ENCODE assay signal across 17 cellular contexts in the genomic region with DNA sequence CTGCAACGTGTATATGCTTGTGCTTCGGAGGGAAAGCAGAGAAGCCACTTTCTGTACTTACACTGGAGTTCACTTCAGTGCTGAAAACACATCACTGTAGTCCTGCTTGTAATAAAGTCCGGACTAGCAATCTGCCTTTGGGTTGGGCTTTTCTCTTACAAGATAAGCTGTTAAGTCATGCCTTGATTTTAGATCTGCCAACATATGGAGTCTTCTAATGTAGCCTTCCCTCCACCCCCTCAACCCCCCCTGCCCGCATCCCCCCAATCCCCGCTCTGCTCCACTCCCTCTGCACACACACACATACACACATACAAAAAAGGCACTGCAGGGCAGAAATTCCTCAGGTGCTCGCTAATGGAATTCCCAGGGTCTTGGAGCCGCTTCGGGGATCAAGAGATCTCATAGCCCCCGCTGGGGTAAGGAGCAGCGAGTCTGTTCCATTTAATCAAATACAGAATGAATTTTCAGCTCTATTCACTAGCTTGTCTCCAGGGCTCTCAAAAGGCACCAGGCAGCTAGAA. TPM values are rescaled to one million over a fixed set of nuclear protein-coding genes. Genes with fewer than 3 reads are reported as not detected.
DNase-seq lines count a peak whose midpoint lies in the region; ATAC-seq, FAIRE-seq and TF ChIP-seq lines count a peak whose summit lies in the region.
"Had no signal": no experiment of that assay in that cellular context is flagged by ENCODE, and none has a peak within 500 bp of the region (broad histone marks: within the 10 kb centered on the region; RNA-seq: fewer than 3 reads in every experiment).

No MANE protein-coding gene starts in this region.

- H3K36me3 ChIP-seq in SK-N-SH (replicated peaks in 1 of 2; ENCODE audit: control insufficient read depth in 1 of 2, insufficient read depth in 2 of 2, low read length in 1 of 2) (no peaks in the 10 kb centered on the region), H1 (ENCODE audit: control insufficient read depth in 2 of 4, insufficient read depth in 4 of 4, low read length in 3 of 4) (peaks cover 0 to 3% (median 0%) of the 10 kb centered on the region in 4 experiments; a peak in 1 of 8 replicates), transverse colon (no peaks in the 10 kb centered on the region), esophagus squamous epithelium (no peaks in the 10 kb centered on the region)
- H3K36me3 ChIP-seq: upper lobe of left lung had no signal

- no peak overlapping the region for H2AK5ac ChIP-seq in H1 (ENCODE audit: low read depth, low read length)

- H4K91ac ChIP-seq in H1 (replicated peaks; ENCODE audit: insufficient read length, low read length): no peak overlapping the region

- no peaks in the 10 kb centered on the region for H3K9me3 Mint-ChIP-seq in nephron
- H3K9me3 Mint-ChIP-seq in T-helper 2 cell treated with Interferon-gamma antibody and Interleukin-4, amounts not matched to agents 5 μg/mL and 100 μg/mL, for 36 hours: no peaks in the 10 kb centered on the region
- H3K9me3 Mint-ChIP-seq: dendritic cell treated with granulocyte-macrophage colony-stimulating factor and Interleukin-4, amounts not matched to agents 40 ng/mL and 50 ng/mL, for 4 days; natural killer cell treated with Interleukin-12 subunit alpha and Interleukin-12 subunit beta and Interleukin-15 and Interleukin-18, amount 100 ng/mL, for 72 hours had no signal

- peak overlapping the region; percentile 86 to 97 (median 90) for H3K4me3 Mint-ChIP-seq in nephron
- no peak overlapping the region for H3K4me3 Mint-ChIP-seq in T-helper 2 cell treated with Interferon-gamma antibody and Interleukin-4, amounts not matched to agents 5 μg/mL and 100 μg/mL, for 36 hours
- H3K4me3 Mint-ChIP-seq: dendritic cell treated with granulocyte-macrophage colony-stimulating factor and Interleukin-4, amounts not matched to agents 40 ng/mL and 50 ng/mL, for 4 days; natural killer cell treated with Interleukin-12 subunit alpha and Interleukin-12 subunit beta and Interleukin-15 and Interleukin-18, amount 100 ng/mL, for 72 hours had no signal

- no peaks in the 10 kb centered on the region; the same call in 1 of the 2 replicates for H3K79me1 ChIP-seq in H1 (ENCODE audit: low read depth, low read length)

- no peak overlapping the region for H2BK15ac ChIP-seq in H1 (ENCODE audit: low read length)

- no peaks in the 10 kb centered on the region for H3K27me3 ChIP-seq in SK-N-SH (ENCODE audit: insufficient read depth)
- no peaks in the 10 kb centered on the region; a peak in 1 of 7 replicates for H3K27me3 ChIP-seq in H1 (replicated peaks in 1 of 4; ENCODE audit: control insufficient read depth in 3 of 4, extremely low read depth in 1 of 4, insufficient read depth in 3 of 4, low read length in 3 of 4)
- H3K27me3 ChIP-seq in transverse colon: peaks cover 18% of the 10 kb centered on the region
- H3K27me3 ChIP-seq in esophagus squamous epithelium: no peaks in the 10 kb centered on the region

- H3K9ac ChIP-seq in SK-N-SH (no peak overlapping the region), H1 (replicated peaks in 1 of 4; ENCODE audit: extremely low read depth in 1 of 4, low read depth in 3 of 4, low read length in 3 of 4) (no peak overlapping the region)

- H2BK20ac ChIP-seq in H1 (ENCODE audit: low read length): no peak overlapping the region

- no peaks in the 10 kb centered on the region for H4K20me1 ChIP-seq in SK-N-SH (ENCODE audit: insufficient read depth)
- H4K20me1 ChIP-seq in H1 (replicated peaks in 1 of 2; ENCODE audit: control insufficient read depth in 1 of 2, insufficient read depth in 2 of 2, low read length in 2 of 2): peaks cover 0 to 2% of the 10 kb centered on the region in 2 experiments

- no peak for TF ChIP-seq CTCF in SK-N-SH (IDR thresholded peaks at IDR 0.05)
- TF ChIP-seq CTCF in H1 (IDR thresholded peaks at IDR 0.05; ENCODE audit: control extremely low read depth in 1 of 3, insufficient read depth in 1 of 3, low read depth in 1 of 3, low read length in 3 of 3): no peak
- TF ChIP-seq CTCF in nephron (IDR thresholded peaks at IDR 0.05; ENCODE audit: unreplicated experiment in 3 of 3): no peak
- no peak for TF ChIP-seq CTCF in transverse colon (IDR thresholded peaks at IDR 0.05)
- no peak for TF ChIP-seq CTCF in GM13976 (IDR thresholded peaks at IDR 0.05; ENCODE audit: borderline replicate concordance, control extremely low read depth, extremely low read depth, insufficient read depth, missing control alignments)
- TF ChIP-seq CTCF in esophagus squamous epithelium (IDR thresholded peaks at IDR 0.05): no peak

- no peak overlapping the region for H2BK12ac ChIP-seq in H1 (ENCODE audit: low read depth, low read length)

- POLR2A ChIA-PET in SK-N-SH (lab: Yijun Ruan, JAX): interaction anchor here (1.0 kb wide), 1 partner anchor 55 kb away, joined by 7 read pairs; no protein-coding TSS in a partner anchor
- POLR2A ChIA-PET in H1 (lab: Charles Lee; ENCODE audit: partially characterized antibody): no interaction called here

- H3F3A ChIP-seq in SK-N-SH (replicated peaks; ENCODE audit: insufficient read depth): no peaks in the 10 kb centered on the region

- 48% methylated on average over 10 of the region's 10 CpGs for WGBS in SK-N-SH (ENCODE audit: low lambda C conversion rate)
- WGBS in H1 (ENCODE audit: extremely low coverage in 1 of 2, insufficient coverage in 1 of 2, insufficient read length in 1 of 2, insufficient replicate concordance in 2 of 2, low coverage in 1 of 2, low lambda C conversion rate in 2 of 2, missing lambda C conversion rate in 1 of 2), 2 experiments: 46% methylated on average over 10 of the region's 10 CpGs; no CpG with 5 or more reads in 1 of the 2 experiments
- 54 to 71% methylated on average over 1 to 10 of the region's 10 CpGs for WGBS in transverse colon (ENCODE audit: low coverage in 1 of 2), 2 donors
- 36 to 49% methylated on average over 9 to 10 of the region's 10 CpGs for WGBS in esophagus squamous epithelium, 2 donors

- H3K79me2 ChIP-seq in SK-N-SH (ENCODE audit: insufficient read depth) (no peaks in the 10 kb centered on the region), H1 (ENCODE audit: control insufficient read depth in 1 of 2, insufficient read depth in 2 of 2, low read length in 2 of 2) (peaks cover 0 to 20% of the 10 kb centered on the region in 2 experiments; a peak in 2 of 4 replicates)

- TF ChIP-seq EP300 in SK-N-SH (IDR thresholded peaks at IDR 0.05; ENCODE audit: borderline replicate concordance in 1 of 2, low read depth in 1 of 2, low read length in 1 of 2) (no peak), H1 (IDR thresholded peaks at IDR 0.05; ENCODE audit: borderline replicate concordance in 1 of 2, low read depth in 2 of 2, low read length in 2 of 2) (no peak), transverse colon (IDR thresholded peaks at IDR 0.05; ENCODE audit: low read depth) (no peak)

- DNase-seq in SK-N-SH (peak; percentile 51), H1 (ENCODE audit: low read depth in 1 of 2, low spot score in 2 of 2) (no peak), transverse colon (no peak), GM13976 (ENCODE audit: low spot score) (no peak), esophagus squamous epithelium (lab: John Stamatoyannopoulos, UW) (no peak)
- DNase-seq in T-helper 2 cell treated with Interferon-gamma antibody and Interleukin-4, amounts not matched to agents 5 μg/mL and 100 μg/mL, for 36 hours (ENCODE audit: low spot score): no peak
- DNase-seq: 8988T, hippocampal formation, left colon, NCI-H226, upper lobe of left lung had no signal

- no peak overlapping the region for H4K8ac ChIP-seq in H1 (ENCODE audit: extremely low read depth, insufficient read depth, low read length)

- H3K18ac ChIP-seq in H1 (ENCODE audit: extremely low read depth, low read length): no peak overlapping the region

- TF ChIP-seq RAD21 in SK-N-SH (IDR thresholded peaks at IDR 0.05; ENCODE audit: low read length): no peak
- TF ChIP-seq RAD21 in H1 (IDR thresholded peaks at IDR 0.05 in 1 of 2, conservative IDR thresholded peaks at IDR 0.05 in 1 of 2; ENCODE audit: low read depth in 2 of 2, low read length in 2 of 2): no peak

- H3K23me2 ChIP-seq in H1 (ENCODE audit: low read depth, low read length): peaks cover 8% of the 10 kb centered on the region

- H3K27ac Mint-ChIP-seq in nephron: peak overlapping the region; percentile 87 to 96 (median 96)
- no peak overlapping the region for H3K27ac Mint-ChIP-seq in T-helper 2 cell treated with Interferon-gamma antibody and Interleukin-4, amounts not matched to agents 5 μg/mL and 100 μg/mL, for 36 hours
- H3K27ac Mint-ChIP-seq: dendritic cell treated with granulocyte-macrophage colony-stimulating factor and Interleukin-4, amounts not matched to agents 40 ng/mL and 50 ng/mL, for 4 days; natural killer cell treated with Interleukin-12 subunit alpha and Interleukin-12 subunit beta and Interleukin-15 and Interleukin-18, amount 100 ng/mL, for 72 hours had no signal

- peaks cover 17% of the 10 kb centered on the region for H3K36me3 Mint-ChIP-seq in nephron (ENCODE audit: low read depth)
- H3K36me3 Mint-ChIP-seq in T-helper 2 cell treated with Interferon-gamma antibody and Interleukin-4, amounts not matched to agents 5 μg/mL and 100 μg/mL, for 36 hours (ENCODE audit: low read depth): no peaks in the 10 kb centered on the region
- H3K36me3 Mint-ChIP-seq: natural killer cell treated with Interleukin-12 subunit alpha and Interleukin-12 subunit beta and Interleukin-15 and Interleukin-18, amount 100 ng/mL, for 72 hours had no signal

- TF ChIP-seq POLR2A in H1 (IDR thresholded peaks at IDR 0.05; ENCODE audit: control extremely low read depth in 1 of 2, low read depth in 2 of 2, low read length in 2 of 2) (no peak), transverse colon (IDR thresholded peaks at IDR 0.05) (no peak), esophagus squamous epithelium (IDR thresholded peaks at IDR 0.05) (no peak)

- H3K4me3 ChIP-seq in SK-N-SH (ENCODE audit: low read depth in 2 of 2, low read length in 1 of 2) (peak overlapping the region in 1 of 2 experiments; percentile 21; a peak in 1 of 4 replicates), H1 (ENCODE audit: extremely low read depth in 1 of 4, insufficient read depth in 2 of 4, low read depth in 3 of 4, low read length in 4 of 4) (peak overlapping the region in 2 of 4 experiments; percentile 5 to 41; a peak in 1 of 8 replicates), transverse colon (no peak overlapping the region), esophagus squamous epithelium (no peak overlapping the region)
- H3K4me3 ChIP-seq: upper lobe of left lung had no signal

- no peak overlapping the region for H4K5ac ChIP-seq in H1 (ENCODE audit: insufficient read length, low read depth, low read length)

- no peak for ATAC-seq in SK-N-SH treated with all-trans-retinoic acid at 6 μM for 48 hours
- ATAC-seq: left colon; natural killer cell treated with Interleukin-12 subunit alpha and Interleukin-12 subunit beta and Interleukin-15 and Interleukin-18, amount 100 ng/mL, for 72 hours had no signal

- no peak overlapping the region for H3K56ac ChIP-seq in H1 (replicated peaks; ENCODE audit: insufficient read length, low read depth, low read length)

- no peaks in the 10 kb centered on the region for H3K9me2 ChIP-seq in SK-N-SH

- no peak overlapping the region for H3K23ac ChIP-seq in H1 (ENCODE audit: insufficient read length)

- H2AFZ ChIP-seq in SK-N-SH (ENCODE audit: low read depth) (no peak overlapping the region), H1 (ENCODE audit: low read length) (no peak overlapping the region)

- H3K4me2 ChIP-seq in SK-N-SH (no peak overlapping the region), H1 (ENCODE audit: insufficient read depth in 1 of 2, low read depth in 2 of 2, low read length in 2 of 2) (peak overlapping the region; percentile 48 to 55)

- H2BK5ac ChIP-seq in H1 (ENCODE audit: low read depth, low read length): no peak overlapping the region

- CTCF ChIA-PET in SK-N-SH (lab: Yijun Ruan, JAX): interaction anchor here (0.7 to 8.4 kb wide), 6 partner anchors 56 to 136 kb away, joined by 3 to 95 read pairs (median 24); no protein-coding TSS in a partner anchor
- CTCF ChIA-PET in H1 (lab: Charles Lee; ENCODE audit: partially characterized antibody): interaction anchor here (1.0 to 4.1 kb wide), 2 partner anchors 116 to 131 kb away, joined by 4 to 32 read pairs; a partner anchor contains a TSS

- FAIRE-seq in H1 (lab: Jason Lieb, UNC): no peak
- FAIRE-seq: GM12892 had no signal

- intact Hi-C loops in transverse colon (cut with DNase I; ENCODE audit: low total_unique reads) (no loop called here), esophagus squamous epithelium (cut with DNase I) (loop anchor here (10.0 kb wide), 1 partner anchor 114 kb away; a partner anchor contains a TSS)

- no peak overlapping the region for H3K14ac ChIP-seq in H1 (ENCODE audit: insufficient read length)

- H3K9me3 ChIP-seq in SK-N-SH (no peaks in the 10 kb centered on the region), H1 (ENCODE audit: insufficient read depth in 2 of 2, low read depth in 1 of 2, low read length in 1 of 2) (no peaks in the 10 kb centered on the region), transverse colon (no peaks in the 10 kb centered on the region), esophagus squamous epithelium (no peaks in the 10 kb centered on the region)
- H3K9me3 ChIP-seq: upper lobe of left lung had no signal

- peaks cover 70% of the 10 kb centered on the region for H3K4me1 Mint-ChIP-seq in nephron
- peaks cover 6% of the 10 kb centered on the region for H3K4me1 Mint-ChIP-seq in T-helper 2 cell treated with Interferon-gamma antibody and Interleukin-4, amounts not matched to agents 5 μg/mL and 100 μg/mL, for 36 hours (ENCODE audit: low read depth)

- peaks cover 8 to 31% of the 10 kb centered on the region in 2 experiments; a peak in 3 of 4 replicates for H3K4me1 ChIP-seq in SK-N-SH (ENCODE audit: control insufficient read depth in 1 of 2, insufficient read depth in 2 of 2, low read depth in 1 of 2, low read length in 1 of 2)
- peaks cover 0 to 9% (median 1%) of the 10 kb centered on the region in 4 experiments; a peak in 4 of 7 replicates for H3K4me1 ChIP-seq in H1 (replicated peaks in 1 of 4; ENCODE audit: control insufficient read depth in 3 of 4, insufficient read depth in 4 of 4, low read length in 3 of 4)
- H3K4me1 ChIP-seq in transverse colon: peaks cover 4 to 15% (median 8%) of the 10 kb centered on the region in 4 donors
- peaks cover 4 to 31% (median 9%) of the 10 kb centered on the region in 3 donors for H3K4me1 ChIP-seq in esophagus squamous epithelium

- no peak overlapping the region for H3K4ac ChIP-seq in H1 (replicated peaks; ENCODE audit: insufficient read length, low read depth, low read length)

- in situ Hi-C loops in transverse colon (cut with MboI; ENCODE audit: low pct_ligation_motif_present in 1 of 4, low pct_unique_long_range_greater_than_20kb in 1 of 4, low sequenced_read_pairs in 3 of 4): no loop called here
- in situ Hi-C loops in GM13976 (cut with MboI; ENCODE audit: low sequenced_read_pairs, unreplicated experiment): no loop called here

- H2BK120ac ChIP-seq in H1 (replicated peaks; ENCODE audit: low read depth, low read length): no peak overlapping the region

- H3K27me3 Mint-ChIP-seq in nephron (ENCODE audit: low read depth): no peaks in the 10 kb centered on the region
- H3K27me3 Mint-ChIP-seq in T-helper 2 cell treated with Interferon-gamma antibody and Interleukin-4, amounts not matched to agents 5 μg/mL and 100 μg/mL, for 36 hours (ENCODE audit: low read depth): peaks cover 51% of the 10 kb centered on the region

- peak overlapping the region in 1 of 2 experiments; percentile 53; a peak in 2 of 4 replicates for H3K27ac ChIP-seq in SK-N-SH (ENCODE audit: low read depth in 2 of 2, low read length in 1 of 2)
- no peak overlapping the region for H3K27ac ChIP-seq in H1 (ENCODE audit: low read depth, low read length)
- H3K27ac ChIP-seq in transverse colon: peak overlapping the region in 3 of 4 donors; percentile 21 to 85 (median 49)
- H3K27ac ChIP-seq in esophagus squamous epithelium: no peak overlapping the region
- H3K27ac ChIP-seq: C4-2B, upper lobe of left lung had no signal

RNA-seq across cellular contexts. Expression of a gene that starts 3.4 kb away (rescaled TPM):
- polyA plus RNA-seq in SK-N-SH (2012; rRNA removed): 3.7 and 4.2 TPM in 2 replicates
- 2.8 and 4.5 TPM in 2 replicates for polyA plus RNA-seq in SK-N-SH (2012; cell fraction: cytosol; rRNA removed)
- 2.3 and 3.5 TPM in 2 replicates for polyA plus RNA-seq in SK-N-SH (2012; cell fraction: nucleus; rRNA removed)
- 32.5 and 32.9 TPM in 2 replicates for total RNA-seq in H1 (2021; fragmentation: NEBNext Ultra II Directional; extraction: Animal tissue kit (Norgen Biotek cat#: 25700))
- polyA plus RNA-seq in H1 (2011; rRNA removed): 11.0 and 11.5 TPM in 2 replicates
- 9.9 TPM for polyA plus RNA-seq in H1 (2011; cell fraction: cytosol; rRNA removed)
- 17.0 TPM for polyA plus RNA-seq in H1 (2011; cell fraction: nucleus; rRNA removed)
- 8.7 to 16.6 TPM (median 13.3 TPM) in 4 replicates for polyA plus RNA-seq in H1 (2012, experiment 1 of 2)
- polyA plus RNA-seq in H1 (2012, experiment 2 of 2): 1.1 TPM
- 13.0 TPM for polyA plus RNA-seq in H1 (2013, experiment 1 of 2)
- 14.4 TPM for polyA plus RNA-seq in H1 (2013, experiment 2 of 2)
- polyA minus RNA-seq in H1 (2011; rRNA and poly(A)+ RNA removed): 38.4 and 52.2 TPM in 2 replicates
- polyA minus RNA-seq in H1 (2011; cell fraction: cytosol; rRNA and poly(A)+ RNA removed): 25.5 TPM
- polyA minus RNA-seq in H1 (2011; cell fraction: nucleus; rRNA and poly(A)+ RNA removed): 43.3 TPM
- 10 to 100 TPM in 2 of 4 donors, 1 to 10 TPM in 2; 7.6 to 31.0 (median 9.9) TPM for total RNA-seq in transverse colon
- 1 to 10 TPM; 2.5 to 5.5 (median 3.4) TPM for total RNA-seq in esophagus squamous epithelium

Comparison
In these comparisons a context has a peak if more than half of its experiments do, and no peak if none do; other contexts are left out.
1. H3K27ac ChIP-seq: peak in transverse colon (3 of 4); none in H1 (single experiment) and esophagus squamous epithelium (0 of 4).